ENCODE assay signal across 1 cellular context in genomic region chr16:57592591-57593003, GRCh38.
TF ChIP-seq lines count a peak whose summit lies in the region.

No MANE protein-coding gene starts in this region.

TF ChIP-seq in GM23338, 12 proteins besides CTCF, POLR2A, EP300 and RAD21:
- no peak for TF ChIP-seq ZNF462 (CRISPR knock-in tag; IDR thresholded peaks at IDR 0.05)
- TF ChIP-seq STAT1 (IDR thresholded peaks at IDR 0.05; ENCODE audit: unreplicated experiment), result no peak
- no peak for TF ChIP-seq EZH2 (IDR thresholded peaks at IDR 0.05; ENCODE audit: low read depth, unreplicated experiment)
- TF ChIP-seq CREB1 (CRISPR knock-in tag; IDR thresholded peaks at IDR 0.05; ENCODE audit: low read depth), result no peak
- no peak for TF ChIP-seq NANOG (IDR thresholded peaks at IDR 0.05; ENCODE audit: borderline replicate concordance)
- no peak for TF ChIP-seq POLR2AphosphoS5 (IDR thresholded peaks at IDR 0.05; ENCODE audit: low read depth)
- TF ChIP-seq ZNF331 (CRISPR knock-in tag; IDR thresholded peaks at IDR 0.05; ENCODE audit: low read depth), result no peak
